8 cellular contexts compared by ENCODE assay signal in the genomic region with DNA sequence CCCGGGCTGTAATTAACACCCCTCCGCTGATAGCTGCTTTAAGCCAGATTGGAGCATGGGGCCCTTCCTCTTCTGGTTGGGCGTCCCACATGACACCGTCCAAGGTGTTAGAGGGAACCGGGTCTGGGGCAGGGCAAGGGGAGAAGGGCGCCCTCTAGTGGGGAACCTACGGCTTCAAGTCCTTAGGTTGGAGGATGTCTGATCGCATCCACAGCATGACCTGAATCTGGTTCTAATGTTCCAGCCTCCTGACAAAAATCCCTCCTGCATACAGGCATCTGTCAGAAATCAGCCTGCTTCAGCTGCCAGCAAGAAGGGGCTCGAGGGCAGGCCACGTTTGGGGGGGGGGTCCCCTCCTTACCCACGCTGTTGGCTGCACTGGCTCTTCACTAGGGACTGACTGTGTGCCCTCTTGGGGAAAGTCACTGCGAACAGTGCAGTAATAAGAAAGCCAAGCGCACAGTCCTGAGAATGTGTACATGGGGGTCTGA.
A peak's percentile ranks its signal among the peaks of the same experiment; 100 is the strongest.
DNase-seq lines count a peak whose midpoint lies in the region; ATAC-seq and TF ChIP-seq lines count a peak whose summit lies in the region.

No MANE protein-coding gene starts in this region.

- no peak overlapping the region for H3K27ac Mint-ChIP-seq in CD8-positive, alpha-beta T cell
- H3K27ac Mint-ChIP-seq in activated naive CD4-positive, alpha-beta T cell treated with anti-CD3 and anti-CD28 coated beads, Interleukin-2, amount 50 U/mL, for 72 hours, result no peak overlapping the region

- H3K27me3 Mint-ChIP-seq in CD8-positive, alpha-beta T cell (ENCODE audit: low read depth), result peaks cover 11% of the 10 kb centered on the region

- peak in 4 of 7 experiments; percentile 9 to 51 (median 36) for DNase-seq in CD8-positive, alpha-beta T cell
- DNase-seq in HAP-1 (ENCODE audit: low spot score in 2 of 2) (peak; percentile 62 to 83), NOMO-1 treated with DMSO at 0.1 percent for 48 hours (lab: John Stamatoyannopoulos, UW; ENCODE audit: unreplicated experiment) (peak; percentile 55), iPS DF 19.7 (ENCODE audit: low read depth, low spot score) (peak; percentile 59), tibial artery (no peak)
- DNase-seq in activated naive CD4-positive, alpha-beta T cell treated with anti-CD3 and anti-CD28 coated beads, Interleukin-2, amount 50 U/mL, for 72 hours (ENCODE audit: low spot score in 2 of 2), result peak in 1 of 2 donors; percentile 58
- DNase-seq in stimulated activated CD4-positive, alpha-beta T cell treated with anti-CD3 and anti-CD28 coated beads, Interleukin-2, amount 100 ng/mL, for 24 hours, result peak; percentile 50 to 59

- no peaks in the 10 kb centered on the region for H3K36me3 Mint-ChIP-seq in CD8-positive, alpha-beta T cell
- no peaks in the 10 kb centered on the region for H3K36me3 Mint-ChIP-seq in activated naive CD4-positive, alpha-beta T cell treated with anti-CD3 and anti-CD28 coated beads, Interleukin-2, amount 50 U/mL, for 72 hours

- H3K27ac ChIP-seq in CD8-positive, alpha-beta T cell (ENCODE audit: low read depth, low read length), result no peak overlapping the region
- H3K27ac ChIP-seq in tibial artery, result no peak overlapping the region

- H3K27me3 ChIP-seq in CD8-positive, alpha-beta T cell (ENCODE audit: insufficient read depth, low read length), result no peaks in the 10 kb centered on the region
- H3K27me3 ChIP-seq in HAP-1 (ENCODE audit: low read depth) (no peaks in the 10 kb centered on the region), tibial artery (peaks cover 0 to 28% of the 10 kb centered on the region in 2 donors)

- no peaks in the 10 kb centered on the region for H3K4me1 Mint-ChIP-seq in CD8-positive, alpha-beta T cell (ENCODE audit: low read depth)

- no peaks in the 10 kb centered on the region for H3K36me3 ChIP-seq in CD8-positive, alpha-beta T cell (ENCODE audit: insufficient read depth, low read length)
- no peaks in the 10 kb centered on the region for H3K36me3 ChIP-seq in HAP-1 (replicated peaks)
- H3K36me3 ChIP-seq in tibial artery, result no peaks in the 10 kb centered on the region

- in situ Hi-C loops in HAP-1 (cut with MboI; ENCODE audit: low sequenced_read_pairs), result no loop called here

- POLR2A ChIA-PET in CD8-positive, alpha-beta T cell (lab: Charles Lee), result no interaction called here

- H3K4me1 ChIP-seq in CD8-positive, alpha-beta T cell (ENCODE audit: insufficient read depth, low read length), result no peaks in the 10 kb centered on the region
- H3K4me1 ChIP-seq in HAP-1 (no peaks in the 10 kb centered on the region), tibial artery (no peaks in the 10 kb centered on the region)

- no peak overlapping the region for H3K4me3 ChIP-seq in CD8-positive, alpha-beta T cell (ENCODE audit: low read depth, low read length)
- H3K4me3 ChIP-seq in HAP-1 (no peak overlapping the region), tibial artery (no peak overlapping the region)

- no peak for ATAC-seq in CD8-positive, alpha-beta T cell
- ATAC-seq in activated naive CD4-positive, alpha-beta T cell treated with anti-CD3 and anti-CD28 coated beads, Interleukin-2, amount 50 U/mL, for 72 hours, result peak; percentile 72 to 81
- no peak for ATAC-seq in GM21390 (IDR thresholded peaks at IDR 0.05; ENCODE audit: unreplicated experiment)

- H3K9me3 Mint-ChIP-seq in CD8-positive, alpha-beta T cell, result no peaks in the 10 kb centered on the region
- no peaks in the 10 kb centered on the region for H3K9me3 Mint-ChIP-seq in activated naive CD4-positive, alpha-beta T cell treated with anti-CD3 and anti-CD28 coated beads, Interleukin-2, amount 50 U/mL, for 72 hours

- H3K9me3 ChIP-seq in CD8-positive, alpha-beta T cell (ENCODE audit: low read length), result no peaks in the 10 kb centered on the region
- H3K9me3 ChIP-seq in HAP-1 (no peaks in the 10 kb centered on the region), tibial artery (no peaks in the 10 kb centered on the region)

- intact Hi-C loops in CD8-positive, alpha-beta T cell (cut with DNase I, micrococcal nuclease), result loop anchor here in 1 of 2 experiments (5.0 kb wide), 1 partner anchor 663 kb away; no protein-coding TSS in a partner anchor
- intact Hi-C loops in tibial artery (cut with DNase I; ENCODE audit: low total_unique reads), result no loop called here

- CTCF ChIA-PET in CD8-positive, alpha-beta T cell (lab: Charles Lee), result interaction anchor here (1.2 to 1.6 kb wide), 4 partner anchors 11 to 15 kb away, joined by 3 to 5 read pairs (median 4); no protein-coding TSS in a partner anchor

- peak; percentile 47 for TF ChIP-seq CTCF in CD8-positive, alpha-beta T cell (IDR thresholded peaks at IDR 0.05)
- TF ChIP-seq CTCF in tibial artery (IDR thresholded peaks at IDR 0.05), result peak in 1 of 2 experiments; percentile 27

- H3K4me3 Mint-ChIP-seq in CD8-positive, alpha-beta T cell, result no peak overlapping the region

Comparison
In these comparisons a context has a peak if more than half of its experiments do, and no peak if none do; other contexts are left out.
1. ATAC-seq: peak in activated naive CD4-positive, alpha-beta T cell treated with anti-CD3 and anti-CD28 coated beads, Interleukin-2, amount 50 U/mL, for 72 hours (2 of 2); none in CD8-positive, alpha-beta T cell (single experiment) and GM21390 (single experiment).
2. DNase-seq: peak in CD8-positive, alpha-beta T cell (4 of 7), HAP-1 (2 of 2), NOMO-1 treated with DMSO at 0.1 percent for 48 hours (single experiment), iPS DF 19.7 (single experiment) and stimulated activated CD4-positive, alpha-beta T cell treated with anti-CD3 and anti-CD28 coated beads, Interleukin-2, amount 100 ng/mL, for 24 hours (2 of 2); none in tibial artery (0 of 2).